Comparison of ENCODE assay signal across 8 cellular contexts in the genomic region with DNA sequence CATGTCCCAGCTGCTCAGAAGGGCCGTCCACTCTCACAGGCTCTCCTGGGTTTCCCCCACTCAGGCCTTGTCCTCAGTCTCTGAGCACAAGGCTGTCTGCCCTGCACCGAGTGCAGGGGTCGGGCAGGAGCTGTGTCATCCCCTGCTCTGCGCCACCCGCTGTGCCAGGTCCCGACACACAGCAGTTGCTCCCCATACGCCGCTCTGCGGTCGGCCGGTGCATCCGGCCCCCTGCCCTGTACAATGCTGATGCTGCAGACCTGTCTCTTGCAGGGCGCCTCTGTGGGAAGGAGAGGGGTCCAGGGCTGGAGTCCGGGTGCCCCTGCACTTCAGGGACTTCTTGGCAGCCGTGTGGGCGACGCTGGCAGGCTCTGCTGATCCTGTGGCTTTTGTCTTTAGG.
"Had no signal": no experiment of that assay in that cellular context is flagged by ENCODE, and none has a peak within 500 bp of the region (broad histone marks: within the 10 kb centered on the region; RNA-seq: fewer than 3 reads in every experiment).

No MANE protein-coding gene starts in this region.

- H3K4me1 ChIP-seq: HAP-1 had no signal

- H3K4me3 ChIP-seq: GM23338, HAP-1, K562 had no signal

- DNase-seq: H7, HFFc6, IMR-90, KG1 had no signal

- H3K4me2 ChIP-seq: GM23338 had no signal

- H2AFZ ChIP-seq: GM23338 had no signal

- ATAC-seq: GM23338, HCT116, K562 had no signal

- H3K9me3 ChIP-seq: HAP-1 had no signal
